Comparison of ENCODE assay signal across 20 cellular contexts in genomic region chr3:49629866-49630265, GRCh38. TPM values are rescaled to one million over a fixed set of nuclear protein-coding genes. Genes with fewer than 3 reads are reported as not detected.
DNase-seq lines count a peak whose midpoint lies in the region; ATAC-seq and TF ChIP-seq lines count a peak whose summit lies in the region.
"Had no signal": no experiment of that assay in that cellular context is flagged by ENCODE, and none has a peak within 500 bp of the region (broad histone marks: within the 10 kb centered on the region; RNA-seq: fewer than 3 reads in every experiment).

No MANE protein-coding gene starts in this region.

- H3K27me3 ChIP-seq in upper lobe of right lung: no peaks in the 10 kb centered on the region

- no peaks in the 10 kb centered on the region for H3K4me1 ChIP-seq in upper lobe of right lung
- H3K4me1 ChIP-seq: HAP-1 had no signal

- peak; percentile 70 for DNase-seq in D341Med (ENCODE audit: low spot score)
- DNase-seq in NCI-H82 treated with DMSO at 0.1 percent for 48 hours (lab: John Stamatoyannopoulos, UW; ENCODE audit: unreplicated experiment): peak; percentile 1
- DNase-seq in cerebellum (ENCODE audit: low spot score): peak; percentile 89
- DNase-seq in occipital lobe (lab: John Stamatoyannopoulos, UW): peak; percentile 82
- no peak for DNase-seq in T-helper 9 cell
- DNase-seq in upper lobe of right lung: no peak
- no peak for DNase-seq in effector CD4-positive, alpha-beta T cell
- no peak for DNase-seq in activated naive CD4-positive, alpha-beta T cell treated with Interleukin-2 at 50 U/mL for 16 hours
- DNase-seq: DMS79 treated with DMSO at 0.1 percent for 48 hours, GM23248, IMR-90, NCI-H1092 treated with DMSO at 0.1 percent for 48 hours, NCI-H1436 treated with DMSO at 0.1 percent for 48 hours, NCI-H1930, NCI-H524 treated with DMSO at 0.1 percent for 48 hours, OCI-M1, Right ventricle myocardium superior had no signal

- no peak overlapping the region for H3K27ac ChIP-seq in upper lobe of right lung
- H3K27ac ChIP-seq: GM23248, KMS-11 had no signal

- intact Hi-C loops in upper lobe of right lung (cut with DNase I): no loop called here

- no peaks in the 10 kb centered on the region for H3K36me3 ChIP-seq in upper lobe of right lung
- H3K36me3 ChIP-seq: HAP-1 had no signal

- no peak overlapping the region for H3K4me3 ChIP-seq in upper lobe of right lung
- H3K4me3 ChIP-seq: GM12878, GM23248, HAP-1 had no signal

- no peaks in the 10 kb centered on the region for H3K9me3 ChIP-seq in upper lobe of right lung
- H3K9me3 ChIP-seq: HAP-1 had no signal

- ATAC-seq in upper lobe of right lung: no peak
- ATAC-seq: GM12878 had no signal

- no peak for TF ChIP-seq CTCF in upper lobe of right lung (IDR thresholded peaks at IDR 0.05)

RNA-seq across cellular contexts. Expression of gene APEH, which starts 44.3 kb away (rescaled TPM):
- total RNA-seq in cerebellum (58.3 TPM), occipital lobe (65.4 TPM), upper lobe of right lung (88.5 TPM)

RNA-seq across cellular contexts. Expression of gene MST1, which starts 59.4 kb away (rescaled TPM):
- total RNA-seq in cerebellum (12.2 TPM), occipital lobe (7.5 TPM), upper lobe of right lung (23.7 TPM)

RNA-seq across cellular contexts. Expression of gene RNF123, which starts 59.5 kb away (rescaled TPM):
- total RNA-seq in cerebellum (23.5 TPM), occipital lobe (23.2 TPM), upper lobe of right lung (41.4 TPM)

Comparison
In these comparisons a context has a peak if more than half of its experiments do, and no peak if none do; other contexts are left out.
1. DNase-seq: peak in D341Med (single experiment), NCI-H82 treated with DMSO at 0.1 percent for 48 hours (single experiment), cerebellum (single experiment) and occipital lobe (single experiment); none in T-helper 9 cell (single experiment), upper lobe of right lung (single experiment), effector CD4-positive, alpha-beta T cell (single experiment) and activated naive CD4-positive, alpha-beta T cell treated with Interleukin-2 at 50 U/mL for 16 hours (single experiment).